ENCODE assay signal across 17 cellular contexts in the genomic region with DNA sequence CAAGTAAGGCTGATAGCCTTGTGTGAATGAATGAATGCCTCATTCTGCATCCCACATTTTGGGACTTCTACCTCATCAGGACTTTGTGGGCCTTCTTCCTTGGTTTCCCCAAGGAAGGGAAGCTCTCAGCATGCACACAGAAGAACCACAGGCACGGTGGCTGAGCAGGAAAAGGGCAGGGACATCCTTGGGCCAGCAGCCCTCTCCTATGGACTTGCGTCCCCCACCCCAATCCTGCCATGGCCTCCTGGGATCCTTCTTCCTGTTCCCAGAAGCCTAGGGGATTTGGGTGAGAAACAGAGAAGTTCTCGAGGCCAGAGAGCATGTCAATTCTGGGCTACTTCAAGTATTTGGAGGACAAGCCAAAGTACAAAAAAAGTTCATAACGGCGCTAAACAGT.
A peak's percentile ranks its signal among the peaks of the same experiment; 100 is the strongest.
DNase-seq lines count a peak whose midpoint lies in the region; ATAC-seq, FAIRE-seq and TF ChIP-seq lines count a peak whose summit lies in the region.
"Had no signal": no experiment of that assay in that cellular context is flagged by ENCODE, and none has a peak within 500 bp of the region (broad histone marks: within the 10 kb centered on the region; RNA-seq: fewer than 3 reads in every experiment).

No MANE protein-coding gene starts in this region.

- peaks cover 24% of the 10 kb centered on the region for H3K4me1 Mint-ChIP-seq in T-helper 2 cell treated with Interferon-gamma antibody and Interleukin-4, amounts not matched to agents 5 μg/mL and 100 μg/mL, for 36 hours (ENCODE audit: low read depth)
- H3K4me1 Mint-ChIP-seq in immature natural killer cell, result peaks cover 70 to 73% of the 10 kb centered on the region in 2 donors

- FAIRE-seq in GM12892 (lab: Jason Lieb, UNC), result peak; percentile 58
- FAIRE-seq: H1, HTR-8/SVneo had no signal

- no peak overlapping the region for H3K4me3 Mint-ChIP-seq in T-helper 2 cell treated with Interferon-gamma antibody and Interleukin-4, amounts not matched to agents 5 μg/mL and 100 μg/mL, for 36 hours
- no peak overlapping the region for H3K4me3 Mint-ChIP-seq in immature natural killer cell
- H3K4me3 Mint-ChIP-seq: HFFc6 had no signal

- no peaks in the 10 kb centered on the region for H3K9me3 Mint-ChIP-seq in T-helper 2 cell treated with Interferon-gamma antibody and Interleukin-4, amounts not matched to agents 5 μg/mL and 100 μg/mL, for 36 hours
- no peaks in the 10 kb centered on the region for H3K9me3 Mint-ChIP-seq in immature natural killer cell
- H3K9me3 Mint-ChIP-seq: HFFc6 had no signal

- TF ChIP-seq POLR2A in GM12892 (IDR thresholded peaks at IDR 0.05; ENCODE audit: low read depth, low read length) (no peak), spleen (IDR thresholded peaks at IDR 0.05) (no peak)

- peak overlapping the region; percentile 47 for H3K27ac Mint-ChIP-seq in T-helper 2 cell treated with Interferon-gamma antibody and Interleukin-4, amounts not matched to agents 5 μg/mL and 100 μg/mL, for 36 hours
- peak overlapping the region; percentile 36 to 94 (median 86) for H3K27ac Mint-ChIP-seq in immature natural killer cell
- H3K27ac Mint-ChIP-seq: HFFc6 had no signal

- H3K36me3 Mint-ChIP-seq in T-helper 2 cell treated with Interferon-gamma antibody and Interleukin-4, amounts not matched to agents 5 μg/mL and 100 μg/mL, for 36 hours (ENCODE audit: low read depth), result peaks cover 69% of the 10 kb centered on the region
- H3K36me3 Mint-ChIP-seq in immature natural killer cell, result peaks cover 10 to 59% (median 22%) of the 10 kb centered on the region in 3 donors

- H3K4me1 ChIP-seq in spleen, result peaks cover 21 to 72% (median 49%) of the 10 kb centered on the region in 6 donors

- H3K36me3 ChIP-seq in spleen, result peaks cover 0 to 98% (median 57%) of the 10 kb centered on the region in 6 donors

- no peak for DNase-seq in T-helper 2 cell treated with Interferon-gamma antibody and Interleukin-4, amounts not matched to agents 5 μg/mL and 100 μg/mL, for 36 hours (ENCODE audit: low spot score)
- DNase-seq in T-helper 2 cell, result no peak
- no peak for DNase-seq in GM12892 (ENCODE audit: insufficient read length)
- no peak for DNase-seq in immature natural killer cell
- peak; percentile 33 for DNase-seq in spleen
- DNase-seq in NCI-H146 (lab: John Stamatoyannopoulos, UW), result no peak
- no peak for DNase-seq in kidney glomerular epithelial cell (lab: John Stamatoyannopoulos, UW)
- DNase-seq: HFFc6, MV-4-11, NCI-H1417 treated with DMSO at 0.1 percent for 48 hours, NCI-H2029 treated with DMSO at 0.1 percent for 48 hours, NCI-H524 had no signal

- no peak overlapping the region for H3K4me3 ChIP-seq in spleen

- H3K27me3 ChIP-seq in spleen (replicated peaks in 1 of 7), result no peaks in the 10 kb centered on the region

- peaks cover 0 to 6% (median 0%) of the 10 kb centered on the region in 8 donors for H3K9me3 ChIP-seq in spleen

- H3K27me3 Mint-ChIP-seq in T-helper 2 cell treated with Interferon-gamma antibody and Interleukin-4, amounts not matched to agents 5 μg/mL and 100 μg/mL, for 36 hours (ENCODE audit: low read depth), result no peaks in the 10 kb centered on the region
- peaks cover 4 to 10% (median 5%) of the 10 kb centered on the region in 3 donors for H3K27me3 Mint-ChIP-seq in immature natural killer cell (ENCODE audit: low read depth in 3 of 3)

- ATAC-seq in GM21526 (IDR thresholded peaks at IDR 0.05; ENCODE audit: low FRiP score, unreplicated experiment), result no peak

- intact Hi-C loops in spleen (cut with DNase I; ENCODE audit: low total_unique reads), result no loop called here

- 66 to 89% (median 76%) methylated on average over 5 of the region's 5 CpGs for WGBS in spleen, 5 donors

- TF ChIP-seq CTCF in spleen (IDR thresholded peaks at IDR 0.05 in 8 of 11, conservative IDR thresholded peaks at IDR 0.05 in 3 of 11), result no peak

- H3K27ac ChIP-seq in spleen, result peak overlapping the region in 3 of 8 donors; percentile 13 to 82 (median 62)
- H3K27ac ChIP-seq: 22Rv1, C4-2B had no signal
